In the genomic region with DNA sequence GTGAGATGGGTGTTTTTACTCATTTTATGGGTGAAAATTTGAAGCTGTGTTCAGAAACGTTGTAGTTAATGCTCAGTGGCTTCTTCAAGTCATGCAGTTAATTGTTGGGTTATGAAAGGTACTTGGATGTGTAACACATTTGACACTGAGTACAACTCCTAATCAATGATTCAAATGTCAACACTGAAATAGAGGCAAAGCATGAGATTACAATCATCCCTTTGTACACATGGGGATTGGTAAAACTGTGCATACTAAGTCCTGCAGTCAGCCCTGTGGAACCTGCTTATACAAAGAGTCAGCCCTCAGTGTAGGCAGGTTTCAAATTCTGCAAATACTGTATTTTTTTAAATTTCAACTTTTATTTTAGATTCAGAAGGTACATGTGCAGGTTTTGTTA, we compare ENCODE assay signal across 16 cellular contexts. TPM values are rescaled to one million over a fixed set of nuclear protein-coding genes. Genes with fewer than 3 reads are reported as not detected.
A peak's percentile ranks its signal among the peaks of the same experiment; 100 is the strongest.
DNase-seq lines count a peak whose midpoint lies in the region; ATAC-seq and TF ChIP-seq lines count a peak whose summit lies in the region.
"Had no signal": no experiment of that assay in that cellular context is flagged by ENCODE, and none has a peak within 500 bp of the region (broad histone marks: within the 10 kb centered on the region; RNA-seq: fewer than 3 reads in every experiment).

No MANE protein-coding gene starts in this region.

- ATAC-seq in GM21619 (IDR thresholded peaks at IDR 0.05; ENCODE audit: unreplicated experiment) (no peak), HG03280 (IDR thresholded peaks at IDR 0.05; ENCODE audit: unreplicated experiment) (no peak)

- no peaks in the 10 kb centered on the region; the same call in 1 of the 2 replicates for H3K9me3 ChIP-seq in SJSA1 (replicated peaks)
- H3K9me3 ChIP-seq: neutrophil had no signal

- H3K4me1 ChIP-seq in SJSA1 (replicated peaks), result peaks cover 53% of the 10 kb centered on the region

- no peak for TF ChIP-seq CTCF in fibroblast of villous mesenchyme (IDR thresholded peaks at IDR 0.05; ENCODE audit: insufficient read depth, low read depth, low read length)

- no peak overlapping the region for H3K4me3 ChIP-seq in SJSA1
- H3K4me3 ChIP-seq in fibroblast of villous mesenchyme (ENCODE audit: low read depth, low read length), result peak overlapping the region; percentile 34
- H3K4me3 ChIP-seq in skeletal muscle cell (ENCODE audit: low read depth, low read length), result peak overlapping the region; percentile 17
- H3K4me3 ChIP-seq: sigmoid colon had no signal

- peaks cover 23% of the 10 kb centered on the region for H3K36me3 ChIP-seq in SJSA1
- H3K36me3 ChIP-seq: neutrophil, sigmoid colon had no signal

- no peaks in the 10 kb centered on the region for H3K27me3 ChIP-seq in SJSA1 (replicated peaks)
- H3K27me3 ChIP-seq: sigmoid colon had no signal

- peak; percentile 15 for DNase-seq in HT-29 (ENCODE audit: low spot score)
- DNase-seq in SJSA1 (ENCODE audit: low read depth in 1 of 2, low spot score in 2 of 2), result no peak
- DNase-seq in fibroblast of villous mesenchyme (ENCODE audit: low read depth), result no peak
- DNase-seq in skeletal muscle cell (ENCODE audit: low read depth), result no peak
- no peak for DNase-seq in 8988T
- DNase-seq: activated CD4-positive, alpha-beta T cell treated with anti-CD3 and anti-CD28 coated beads, Interleukin-2, amount 50 U/mL, for 1 hour; activated naive CD4-positive, alpha-beta T cell treated with anti-CD3 and anti-CD28 coated beads, Interleukin-2, amount 50 U/mL, for 16 hours; hypothalamus; kidney; midbrain; NCI-H1930; sigmoid colon; stimulated activated CD4-positive, alpha-beta T cell treated with anti-CD3 and anti-CD28 coated beads, Interleukin-2, amount 100 ng/mL, for 48 hours had no signal

- peak overlapping the region; percentile 45 for H3K27ac ChIP-seq in SJSA1
- H3K27ac ChIP-seq: neutrophil had no signal

RNA-seq across cellular contexts. Expression of a gene that starts 3.3 kb away (rescaled TPM):
- total RNA-seq in HT-29 (2014; rRNA removed; shearing (Covaris generic)), result 13.6 and 20.7 TPM in 2 replicates
- total RNA-seq in SJSA1 (2014; rRNA removed; shearing (Covaris generic)), result 24.1 and 32.8 TPM in 2 replicates
- 22.2 and 32.8 TPM in 2 replicates for total RNA-seq in fibroblast of villous mesenchyme
